10 cellular contexts compared by ENCODE assay signal in genomic region chr7:92720604-92721350, GRCh38.
A peak's percentile ranks its signal among the peaks of the same experiment; 100 is the strongest.
DNase-seq lines count a peak whose midpoint lies in the region; ATAC-seq and TF ChIP-seq lines count a peak whose summit lies in the region.
"Had no signal": no experiment of that assay in that cellular context is flagged by ENCODE, and none has a peak within 500 bp of the region (broad histone marks: within the 10 kb centered on the region; RNA-seq: fewer than 3 reads in every experiment).

No MANE protein-coding gene starts in this region.

- H3K9me3 Mint-ChIP-seq in natural killer cell treated with Interleukin-12 subunit alpha and Interleukin-12 subunit beta and Interleukin-15 and Interleukin-18, amount 100 ng/mL, for 72 hours = no peaks in the 10 kb centered on the region
- no peaks in the 10 kb centered on the region for H3K9me3 Mint-ChIP-seq in natural killer cell
- H3K9me3 Mint-ChIP-seq in stimulated activated effector memory CD8-positive, alpha-beta T cell treated with anti-CD3 and anti-CD28 coated beads, Interleukin-12 subunit alpha, Interleukin-12 subunit beta, amount 100 ng/mL, for 72 hours = no peaks in the 10 kb centered on the region
- H3K9me3 Mint-ChIP-seq: CD4-positive, alpha-beta T cell had no signal

- H3K36me3 ChIP-seq in KMS-11 (ENCODE audit: insufficient read depth) (peaks cover 19% of the 10 kb centered on the region; the same call in 1 of the 2 replicates), BE2C (peaks cover 36% of the 10 kb centered on the region)

- H3K27ac ChIP-seq in KMS-11 = peak overlapping the region; percentile 76

- TF ChIP-seq CTCF in natural killer cell (IDR thresholded peaks at IDR 0.05) (no peak), KMS-11 (conservative IDR thresholded peaks at IDR 0.05; ENCODE audit: low read depth, low read length) (peak; percentile 62), BE2C (IDR thresholded peaks at IDR 0.05; ENCODE audit: low read depth, low read length) (no peak)

- H3K27me3 ChIP-seq in KMS-11 (ENCODE audit: insufficient read depth, low read depth) = no peaks in the 10 kb centered on the region
- no peaks in the 10 kb centered on the region for H3K27me3 ChIP-seq in BE2C

- intact Hi-C loops in natural killer cell (cut with micrococcal nuclease) = no loop called here

- no peaks in the 10 kb centered on the region for H4K20me1 ChIP-seq in KMS-11 (ENCODE audit: insufficient read depth)

- no peak for DNase-seq in natural killer cell treated with Interleukin-12 subunit alpha and Interleukin-12 subunit beta and Interleukin-15 and Interleukin-18, amount 100 ng/mL, for 72 hours (ENCODE audit: low spot score)
- no peak for DNase-seq in natural killer cell
- no peak for DNase-seq in stimulated activated effector memory CD8-positive, alpha-beta T cell treated with anti-CD3 and anti-CD28 coated beads, Interleukin-12 subunit alpha, Interleukin-12 subunit beta, amount 100 ng/mL, for 72 hours (ENCODE audit: low spot score in 2 of 2)
- no peak for DNase-seq in DMS153 (lab: John Stamatoyannopoulos, UW)
- DNase-seq in BE2C = no peak
- no peak for DNase-seq in activated CD4-positive, CD25-positive, alpha-beta regulatory T cell (lab: John Stamatoyannopoulos, UW)
- DNase-seq: CD4-positive, alpha-beta T cell; foreskin fibroblast had no signal

- H3K4me2 ChIP-seq in KMS-11 = peak overlapping the region; percentile 66

- no peak for ATAC-seq in natural killer cell treated with Interleukin-12 subunit alpha and Interleukin-12 subunit beta and Interleukin-15 and Interleukin-18, amount 100 ng/mL, for 72 hours
- ATAC-seq in natural killer cell = no peak
- ATAC-seq in HG02610 (IDR thresholded peaks at IDR 0.05; ENCODE audit: unreplicated experiment) = peak; percentile 50
- no peak for ATAC-seq in stimulated activated effector memory CD8-positive, alpha-beta T cell treated with anti-CD3 and anti-CD28 coated beads, Interleukin-12 subunit alpha, Interleukin-12 subunit beta, amount 100 ng/mL, for 72 hours

- H3K79me2 ChIP-seq in KMS-11 (ENCODE audit: insufficient read depth, low read depth) = peaks cover 94% of the 10 kb centered on the region

- H3K4me1 ChIP-seq in KMS-11 (ENCODE audit: low read depth, poor library complexity, severe bottlenecking) = peaks cover 95% of the 10 kb centered on the region
- peaks cover 7% of the 10 kb centered on the region for H3K4me1 ChIP-seq in BE2C

- H3K9ac ChIP-seq in KMS-11 = peak overlapping the region; percentile 13; the same call in 1 of the 2 replicates

- H3K4me3 Mint-ChIP-seq in natural killer cell treated with Interleukin-12 subunit alpha and Interleukin-12 subunit beta and Interleukin-15 and Interleukin-18, amount 100 ng/mL, for 72 hours = no peak overlapping the region
- H3K4me3 Mint-ChIP-seq in natural killer cell = no peak overlapping the region
- H3K4me3 Mint-ChIP-seq in stimulated activated effector memory CD8-positive, alpha-beta T cell treated with anti-CD3 and anti-CD28 coated beads, Interleukin-12 subunit alpha, Interleukin-12 subunit beta, amount 100 ng/mL, for 72 hours = no peak overlapping the region
- H3K4me3 Mint-ChIP-seq: CD4-positive, alpha-beta T cell had no signal

- H3K9me3 ChIP-seq in BE2C = no peaks in the 10 kb centered on the region

- H3K36me3 Mint-ChIP-seq in natural killer cell treated with Interleukin-12 subunit alpha and Interleukin-12 subunit beta and Interleukin-15 and Interleukin-18, amount 100 ng/mL, for 72 hours = peaks cover 48% of the 10 kb centered on the region
- H3K36me3 Mint-ChIP-seq in natural killer cell = peaks cover 18% of the 10 kb centered on the region
- H3K36me3 Mint-ChIP-seq in stimulated activated effector memory CD8-positive, alpha-beta T cell treated with anti-CD3 and anti-CD28 coated beads, Interleukin-12 subunit alpha, Interleukin-12 subunit beta, amount 100 ng/mL, for 72 hours = peaks cover 97% of the 10 kb centered on the region

- peak overlapping the region; percentile 4 to 57 for H3K27ac Mint-ChIP-seq in natural killer cell treated with Interleukin-12 subunit alpha and Interleukin-12 subunit beta and Interleukin-15 and Interleukin-18, amount 100 ng/mL, for 72 hours
- peak overlapping the region in 1 of 2 donors; percentile 55 for H3K27ac Mint-ChIP-seq in natural killer cell
- peak overlapping the region; percentile 9 for H3K27ac Mint-ChIP-seq in stimulated activated effector memory CD8-positive, alpha-beta T cell treated with anti-CD3 and anti-CD28 coated beads, Interleukin-12 subunit alpha, Interleukin-12 subunit beta, amount 100 ng/mL, for 72 hours
- H3K27ac Mint-ChIP-seq: CD4-positive, alpha-beta T cell had no signal

- H3K4me1 Mint-ChIP-seq in natural killer cell treated with Interleukin-12 subunit alpha and Interleukin-12 subunit beta and Interleukin-15 and Interleukin-18, amount 100 ng/mL, for 72 hours (ENCODE audit: low read depth in 2 of 2) = peaks cover 42 to 67% of the 10 kb centered on the region in 2 donors
- H3K4me1 Mint-ChIP-seq in natural killer cell = peaks cover 29 to 35% of the 10 kb centered on the region in 2 donors
- H3K4me1 Mint-ChIP-seq in stimulated activated effector memory CD8-positive, alpha-beta T cell treated with anti-CD3 and anti-CD28 coated beads, Interleukin-12 subunit alpha, Interleukin-12 subunit beta, amount 100 ng/mL, for 72 hours = peaks cover 57% of the 10 kb centered on the region

- H3K4me3 ChIP-seq in KMS-11 (IDR thresholded peaks at IDR 0.05; ENCODE audit: insufficient read depth, low read depth, low read length) = no peak overlapping the region
- no peak overlapping the region for H3K4me3 ChIP-seq in BE2C (ENCODE audit: low read depth, low read length)

- no peak overlapping the region for H2AFZ ChIP-seq in KMS-11 (ENCODE audit: low read depth)

- H3K27me3 Mint-ChIP-seq in natural killer cell treated with Interleukin-12 subunit alpha and Interleukin-12 subunit beta and Interleukin-15 and Interleukin-18, amount 100 ng/mL, for 72 hours = no peaks in the 10 kb centered on the region
- no peaks in the 10 kb centered on the region for H3K27me3 Mint-ChIP-seq in natural killer cell (ENCODE audit: low read depth in 2 of 2)
- H3K27me3 Mint-ChIP-seq: CD4-positive, alpha-beta T cell had no signal
